In genomic region chr1:234977891-234978396, GRCh38 we compare ENCODE assay signal across 8 cellular contexts.
DNase-seq lines count a peak whose midpoint lies in the region; ATAC-seq and FAIRE-seq lines count a peak whose summit lies in the region.

No MANE protein-coding gene starts in this region.

- DNase-seq in CD4-positive, CD25-positive, alpha-beta regulatory T cell: no peak
- DNase-seq in NCI-H146 (lab: John Stamatoyannopoulos, UW) (peak; percentile 60), amniotic epithelial cell (ENCODE audit: low read depth) (peak; percentile 47), RCC 7860 (ENCODE audit: low spot score) (no peak)
- no peak for DNase-seq in natural killer cell treated with Interleukin-12 subunit alpha and Interleukin-12 subunit beta and Interleukin-15 and Interleukin-18, amount 100 ng/mL, for 72 hours (ENCODE audit: low spot score)
- no peak for DNase-seq in stimulated activated CD4-positive, alpha-beta T cell treated with anti-CD3 and anti-CD28 coated beads, Interleukin-15, amount 100 ng/mL, for 24 hours

- H3K4me3 Mint-ChIP-seq in CD4-positive, CD25-positive, alpha-beta regulatory T cell: peak overlapping the region in 3 of 4 donors; percentile 6 to 83 (median 75)
- peak overlapping the region; percentile 81 for H3K4me3 Mint-ChIP-seq in natural killer cell treated with Interleukin-12 subunit alpha and Interleukin-12 subunit beta and Interleukin-15 and Interleukin-18, amount 100 ng/mL, for 72 hours

- H3K27me3 ChIP-seq in CD4-positive, CD25-positive, alpha-beta regulatory T cell (ENCODE audit: control insufficient read depth, insufficient read depth, low read length): no peaks in the 10 kb centered on the region

- H3K36me3 ChIP-seq in CD4-positive, CD25-positive, alpha-beta regulatory T cell (ENCODE audit: control insufficient read depth, insufficient read depth, low read length): no peaks in the 10 kb centered on the region

- peaks cover 0 to 2% (median 0%) of the 10 kb centered on the region in 7 donors for H3K9me3 Mint-ChIP-seq in CD4-positive, CD25-positive, alpha-beta regulatory T cell
- H3K9me3 Mint-ChIP-seq in natural killer cell treated with Interleukin-12 subunit alpha and Interleukin-12 subunit beta and Interleukin-15 and Interleukin-18, amount 100 ng/mL, for 72 hours: peaks cover 3% of the 10 kb centered on the region

- peak overlapping the region; percentile 94 to 98 (median 98) for H3K27ac Mint-ChIP-seq in CD4-positive, CD25-positive, alpha-beta regulatory T cell
- peak overlapping the region; percentile 93 to 98 for H3K27ac Mint-ChIP-seq in natural killer cell treated with Interleukin-12 subunit alpha and Interleukin-12 subunit beta and Interleukin-15 and Interleukin-18, amount 100 ng/mL, for 72 hours

- no peaks in the 10 kb centered on the region for H3K36me3 Mint-ChIP-seq in CD4-positive, CD25-positive, alpha-beta regulatory T cell
- peaks cover 10% of the 10 kb centered on the region for H3K36me3 Mint-ChIP-seq in natural killer cell treated with Interleukin-12 subunit alpha and Interleukin-12 subunit beta and Interleukin-15 and Interleukin-18, amount 100 ng/mL, for 72 hours

- H3K9me3 ChIP-seq in CD4-positive, CD25-positive, alpha-beta regulatory T cell (ENCODE audit: control insufficient read depth in 2 of 2, low read length in 2 of 2): no peaks in the 10 kb centered on the region

- FAIRE-seq in RCC 7860 (lab: Jason Lieb, UNC): no peak

- ATAC-seq in CD4-positive, CD25-positive, alpha-beta regulatory T cell (ENCODE audit: low read depth in 2 of 2): no peak
- ATAC-seq in natural killer cell treated with Interleukin-12 subunit alpha and Interleukin-12 subunit beta and Interleukin-15 and Interleukin-18, amount 100 ng/mL, for 72 hours: no peak
- ATAC-seq in GM18519 (IDR thresholded peaks at IDR 0.05; ENCODE audit: low FRiP score, unreplicated experiment): no peak
- no peak for ATAC-seq in GM21786 (IDR thresholded peaks at IDR 0.05; ENCODE audit: unreplicated experiment)

- no peak overlapping the region for H3K4me3 ChIP-seq in CD4-positive, CD25-positive, alpha-beta regulatory T cell (ENCODE audit: low read depth, low read length)

- H3K4me1 ChIP-seq in CD4-positive, CD25-positive, alpha-beta regulatory T cell (ENCODE audit: control insufficient read depth, insufficient read depth, low read length, poor library complexity, severe bottlenecking): peaks cover 41% of the 10 kb centered on the region

- peaks cover 21 to 65% (median 33%) of the 10 kb centered on the region in 4 donors for H3K4me1 Mint-ChIP-seq in CD4-positive, CD25-positive, alpha-beta regulatory T cell
- peaks cover 84 to 89% of the 10 kb centered on the region in 2 donors for H3K4me1 Mint-ChIP-seq in natural killer cell treated with Interleukin-12 subunit alpha and Interleukin-12 subunit beta and Interleukin-15 and Interleukin-18, amount 100 ng/mL, for 72 hours (ENCODE audit: low read depth in 2 of 2)

- H3K27me3 Mint-ChIP-seq in CD4-positive, CD25-positive, alpha-beta regulatory T cell: peaks cover 3% of the 10 kb centered on the region
- no peaks in the 10 kb centered on the region for H3K27me3 Mint-ChIP-seq in natural killer cell treated with Interleukin-12 subunit alpha and Interleukin-12 subunit beta and Interleukin-15 and Interleukin-18, amount 100 ng/mL, for 72 hours

- peak overlapping the region; percentile 69 for H3K27ac ChIP-seq in CD4-positive, CD25-positive, alpha-beta regulatory T cell (ENCODE audit: insufficient read depth, low read length, poor library complexity, severe bottlenecking)

Comparison
In these comparisons a context has a peak if more than half of its experiments do, and no peak if none do; other contexts are left out.
1. DNase-seq: peak in NCI-H146 (single experiment) and amniotic epithelial cell (single experiment); none in CD4-positive, CD25-positive, alpha-beta regulatory T cell (0 of 3), natural killer cell treated with Interleukin-12 subunit alpha and Interleukin-12 subunit beta and Interleukin-15 and Interleukin-18, amount 100 ng/mL, for 72 hours (single experiment), RCC 7860 (single experiment) and stimulated activated CD4-positive, alpha-beta T cell treated with anti-CD3 and anti-CD28 coated beads, Interleukin-15, amount 100 ng/mL, for 24 hours (single experiment).